Comparison of ENCODE assay signal across 19 cellular contexts in the genomic region with DNA sequence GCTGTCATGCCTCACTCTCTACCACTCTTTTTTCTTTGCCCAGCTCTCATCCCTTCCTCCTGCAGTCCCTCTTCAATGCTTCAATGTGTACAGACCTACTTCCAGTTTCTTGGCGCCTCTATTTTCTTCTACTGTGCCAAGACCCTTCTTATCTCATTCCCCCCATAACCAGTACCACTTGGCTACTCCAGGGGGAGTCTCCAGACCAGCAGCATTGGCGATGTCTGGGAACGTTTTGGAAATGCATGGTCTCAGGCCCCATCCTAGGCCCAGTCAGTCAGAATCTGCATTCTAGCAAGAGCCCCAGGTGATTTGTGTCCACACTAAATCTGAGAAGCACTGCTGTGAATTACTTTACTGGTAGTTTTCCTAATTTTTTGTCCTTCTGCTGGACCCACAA.
A peak's percentile ranks its signal among the peaks of the same experiment; 100 is the strongest.
DNase-seq lines count a peak whose midpoint lies in the region; ATAC-seq and TF ChIP-seq lines count a peak whose summit lies in the region.
"Had no signal": no experiment of that assay in that cellular context is flagged by ENCODE, and none has a peak within 500 bp of the region (broad histone marks: within the 10 kb centered on the region; RNA-seq: fewer than 3 reads in every experiment).

No MANE protein-coding gene starts in this region.

- no peak overlapping the region for H2AFZ ChIP-seq in HCT116 (ENCODE audit: low read depth, low read length, poor library complexity, severe bottlenecking)

- H3K9me3 ChIP-seq in HCT116 (ENCODE audit: control insufficient read depth in 1 of 2, insufficient read depth in 1 of 2, low read depth in 1 of 2, low read length in 2 of 2) = no peaks in the 10 kb centered on the region
- no peaks in the 10 kb centered on the region for H3K9me3 ChIP-seq in sigmoid colon
- H3K9me3 ChIP-seq: BLaER1 treated with 17β-estradiol and CSF1 and Interleukin-3, amounts not matched to agents 10 nM and 100 nM; HAP-1 had no signal

- H3K27me3 ChIP-seq in HCT116 (ENCODE audit: insufficient read depth, low read length) (peaks cover 61% of the 10 kb centered on the region), sigmoid colon (no peaks in the 10 kb centered on the region)
- H3K27me3 ChIP-seq: BLaER1 treated with 17β-estradiol and CSF1 and Interleukin-3, amounts not matched to agents 10 nM and 100 nM had no signal

- no peak overlapping the region for H3K4me2 ChIP-seq in HCT116 (ENCODE audit: low read length)
- H3K4me2 ChIP-seq: BLaER1 treated with 17β-estradiol and CSF1 and Interleukin-3, amounts not matched to agents 10 nM and 100 nM had no signal

- H3K27ac ChIP-seq in HCT116 (ENCODE audit: low read depth, low read length) (no peak overlapping the region), sigmoid colon (no peak overlapping the region)
- H3K27ac ChIP-seq: BLaER1 treated with 17β-estradiol and CSF1 and Interleukin-3, amounts not matched to agents 10 nM and 100 nM had no signal

- TF ChIP-seq RAD21 in HCT116 (IDR thresholded peaks at IDR 0.05; ENCODE audit: low read depth) = no peak

- RAD21 ChIA-PET in HCT116 (lab: Charles Lee; ENCODE audit: low non-redundant PET in 1 of 2, low total read pairs in 2 of 2, uncharacterized antibody in 2 of 2, unreplicated experiment in 2 of 2) = no interaction called here

- TF ChIP-seq POLR2A in HCT116 (IDR thresholded peaks at IDR 0.05; ENCODE audit: borderline replicate concordance, extremely low read depth, insufficient read depth, insufficient read length) (no peak), sigmoid colon (IDR thresholded peaks at IDR 0.05) (no peak)

- CTCF ChIA-PET in HCT116 (lab: Charles Lee) = no interaction called here

- H3K79me2 ChIP-seq in HCT116 (ENCODE audit: insufficient read depth, low read length) = no peaks in the 10 kb centered on the region

- no peaks in the 10 kb centered on the region for H4K20me1 ChIP-seq in HCT116 (ENCODE audit: insufficient read depth)
- H4K20me1 ChIP-seq: BLaER1 treated with 17β-estradiol and CSF1 and Interleukin-3, amounts not matched to agents 10 nM and 100 nM had no signal

- no peak overlapping the region for H3K9ac ChIP-seq in HCT116 (ENCODE audit: low read length)
- H3K9ac ChIP-seq: BLaER1 treated with 17β-estradiol and CSF1 and Interleukin-3, amounts not matched to agents 10 nM and 100 nM had no signal

- TF ChIP-seq CTCF in AG09309 (IDR thresholded peaks at IDR 0.05; ENCODE audit: control insufficient read depth, insufficient read depth, low read depth, low read length, missing control alignments) (peak; percentile 6), HCT116 (IDR thresholded peaks at IDR 0.05 in 2 of 3, conservative IDR thresholded peaks at IDR 0.05 in 1 of 3; ENCODE audit: borderline replicate concordance in 1 of 3, insufficient read depth in 1 of 3, low read depth in 2 of 3, low read length in 2 of 3) (peak in 2 of 3 experiments; percentile 22 to 24; a peak in 3 of 6 replicates), astrocyte of the spinal cord (IDR thresholded peaks at IDR 0.05; ENCODE audit: low read depth, low read length) (peak; percentile 9), fibroblast of mammary gland (conservative IDR thresholded peaks at IDR 0.05; ENCODE audit: control insufficient read depth, insufficient read depth, low read depth, low read length) (peak; percentile 15), sigmoid colon (IDR thresholded peaks at IDR 0.05) (no peak)

- POLR2A ChIA-PET in HCT116 (lab: Charles Lee) = no interaction called here

- DNase-seq in AG09309 (ENCODE audit: low read depth) (no peak), HCT116 (ENCODE audit: low read depth, low spot score) (no peak), astrocyte of the spinal cord (ENCODE audit: low read depth, low spot score) (no peak), fibroblast of mammary gland (ENCODE audit: low read depth) (no peak), sigmoid colon (no peak), NCI-H510A (lab: John Stamatoyannopoulos, UW) (no peak)
- DNase-seq: 8988T; CD8-positive, alpha-beta T cell; DMS53; EL; NCI-H1105; NCI-H2081; NCI-H446 treated with DMSO at 0.1 percent for 48 hours; NCI-H748 treated with DMSO at 0.1 percent for 48 hours had no signal

- 85% methylated on average over 3 of the region's 3 CpGs for WGBS in sigmoid colon, 2 donors

- in situ Hi-C loops in astrocyte of the spinal cord (cut with HindIII; ENCODE audit: low sequenced_read_pairs) = no loop called here

- no peaks in the 10 kb centered on the region for H3K9me2 ChIP-seq in HCT116 (ENCODE audit: insufficient read depth)

- H3K4me1 ChIP-seq in HCT116 (ENCODE audit: control insufficient read depth in 1 of 2, insufficient read depth in 2 of 2, low read length in 2 of 2) (no peaks in the 10 kb centered on the region), sigmoid colon (no peaks in the 10 kb centered on the region)
- H3K4me1 ChIP-seq: BLaER1 treated with 17β-estradiol and CSF1 and Interleukin-3, amounts not matched to agents 10 nM and 100 nM; HAP-1 had no signal

- BruUV-seq in HCT116 (replicated peaks; lab: Mats Ljungman, UMichigan) = no TSS peak

- intact Hi-C loops in HCT116 (cut with micrococcal nuclease) = no loop called here
- intact Hi-C loops in sigmoid colon (cut with DNase I) = no loop called here

- ATAC-seq in HCT116 (no peak), GM21381 (IDR thresholded peaks at IDR 0.05; ENCODE audit: unreplicated experiment) (no peak), GM21717 (IDR thresholded peaks at IDR 0.05; ENCODE audit: unreplicated experiment) (no peak)
- ATAC-seq: CD8-positive, alpha-beta T cell; GM12878 had no signal

- H3K36me3 ChIP-seq in HCT116 (ENCODE audit: control insufficient read depth in 1 of 2, insufficient read depth in 2 of 2, low read length in 2 of 2) (no peaks in the 10 kb centered on the region), sigmoid colon (no peaks in the 10 kb centered on the region)
- H3K36me3 ChIP-seq: BLaER1 treated with 17β-estradiol and CSF1 and Interleukin-3, amounts not matched to agents 10 nM and 100 nM; HAP-1 had no signal

- no peak overlapping the region for H3K4me3 ChIP-seq in AG09309 (ENCODE audit: control insufficient read depth, low read depth, low read length)
- H3K4me3 ChIP-seq in HCT116 (replicated peaks in 1 of 2; ENCODE audit: low read depth in 1 of 2, low read length in 2 of 2) = no peak overlapping the region
- no peak overlapping the region for H3K4me3 ChIP-seq in astrocyte of the spinal cord (ENCODE audit: low read depth, low read length)
- no peak overlapping the region for H3K4me3 ChIP-seq in fibroblast of mammary gland (ENCODE audit: control insufficient read depth, low read depth, low read length)
- no peak overlapping the region for H3K4me3 ChIP-seq in sigmoid colon
- H3K4me3 ChIP-seq: BLaER1 treated with 17β-estradiol and CSF1 and Interleukin-3, amounts not matched to agents 10 nM and 100 nM; GM12878; HAP-1 had no signal

- TF ChIP-seq EP300 in sigmoid colon (IDR thresholded peaks at IDR 0.05) = no peak

TF ChIP-seq in HCT116, 20 proteins besides CTCF, POLR2A, EP300 and RAD21 (continues in another document):
- TF ChIP-seq SRF (IDR thresholded peaks at IDR 0.05; ENCODE audit: low read depth) = no peak
- no peak for TF ChIP-seq EGR1 (IDR thresholded peaks at IDR 0.05; ENCODE audit: low read depth)
- no peak for TF ChIP-seq CBX3 (IDR thresholded peaks at IDR 0.05; ENCODE audit: low read depth)
- TF ChIP-seq TCF7L2 (IDR thresholded peaks at IDR 0.05; ENCODE audit: borderline replicate concordance, extremely low read depth, insufficient read depth, insufficient read length) = no peak
- no peak for TF ChIP-seq ELF1 (IDR thresholded peaks at IDR 0.05; ENCODE audit: borderline replicate concordance, low read depth)
- TF ChIP-seq SP1 (IDR thresholded peaks at IDR 0.05; ENCODE audit: low read depth) = no peak
- TF ChIP-seq FOSL1 (IDR thresholded peaks at IDR 0.05; ENCODE audit: low read depth) = no peak
- no peak for TF ChIP-seq REST (IDR thresholded peaks at IDR 0.05; ENCODE audit: low read depth)
- no peak for TF ChIP-seq CEBPB (IDR thresholded peaks at IDR 0.05; ENCODE audit: low read depth)
- no peak for TF ChIP-seq SIN3A (IDR thresholded peaks at IDR 0.05; ENCODE audit: low read depth)

Comparison
In these comparisons a context has a peak if more than half of its experiments do, and no peak if none do; other contexts are left out.
1. CTCF ChIP-seq: peak in AG09309 (single experiment), HCT116 (2 of 3), astrocyte of the spinal cord (single experiment) and fibroblast of mammary gland (single experiment); none in sigmoid colon (0 of 4).